ENCODE assay signal across 3 cellular contexts in genomic region chr11:46706886-46707285, GRCh38.
TF ChIP-seq lines count a peak whose summit lies in the region.

No MANE protein-coding gene starts in this region.

TF ChIP-seq in GM12891, 5 proteins besides CTCF, POLR2A, EP300 and RAD21:
- TF ChIP-seq PAX5 (IDR thresholded peaks at IDR 0.05; ENCODE audit: insufficient read depth, low read length, severe bottlenecking), result no peak
- TF ChIP-seq POLR2AphosphoS5 (IDR thresholded peaks at IDR 0.05; ENCODE audit: low read depth, low read length), result peak; percentile 56; the same call in 1 of the 2 replicates
- TF ChIP-seq TAF1 (IDR thresholded peaks at IDR 0.05; ENCODE audit: low read depth, low read length), result no peak
- TF ChIP-seq SPI1 (IDR thresholded peaks at IDR 0.05; ENCODE audit: low read depth, low read length), result no peak
- no peak for TF ChIP-seq POU2F2 (IDR thresholded peaks at IDR 0.05; ENCODE audit: low read depth, low read length)

TF ChIP-seq in PFSK-1, 5 proteins besides CTCF, POLR2A, EP300 and RAD21:
- no peak for TF ChIP-seq REST (IDR thresholded peaks at IDR 0.05; ENCODE audit: insufficient read depth in 1 of 2, low read depth in 2 of 2, low read length in 2 of 2)
- TF ChIP-seq POLR2AphosphoS5 (IDR thresholded peaks at IDR 0.05; ENCODE audit: low read depth, low read length), result peak; percentile 2; the same call in 1 of the 2 replicates

TF ChIP-seq in GM12878, 131 proteins besides CTCF, POLR2A, EP300 and RAD21:
- TF ChIP-seq SMARCA5 (IDR thresholded peaks at IDR 0.05) (no peak), USF2 (IDR thresholded peaks at IDR 0.05; ENCODE audit: borderline replicate concordance, low read depth, low read length) (no peak), NBN (IDR thresholded peaks at IDR 0.05) (no peak), IKZF2 (IDR thresholded peaks at IDR 0.05) (no peak), TCF3 (IDR thresholded peaks at IDR 0.05; ENCODE audit: borderline replicate concordance, insufficient read depth, low read depth, low read length) (no peak), IRF3 (IDR thresholded peaks at IDR 0.05) (no peak), SPI1 (IDR thresholded peaks at IDR 0.05; ENCODE audit: borderline replicate concordance, insufficient read depth, low read depth, low read length) (no peak), TCF7 (IDR thresholded peaks at IDR 0.05; ENCODE audit: borderline replicate concordance) (no peak), DPF2 (IDR thresholded peaks at IDR 0.05) (no peak), MYB (IDR thresholded peaks at IDR 0.05; ENCODE audit: borderline replicate concordance, low read depth, low read length) (no peak), E4F1 (IDR thresholded peaks at IDR 0.05; ENCODE audit: borderline replicate concordance, partially characterized antibody) (no peak)
